Comparison of ENCODE assay signal across 1 cellular context in genomic region chr11:24588075-24588474, GRCh38.
TF ChIP-seq lines count a peak whose summit lies in the region.

No MANE protein-coding gene starts in this region.

TF ChIP-seq in IMR-90, 13 proteins besides CTCF, POLR2A, EP300 and RAD21 (continued from another document):
- TF ChIP-seq MAZ (IDR thresholded peaks at IDR 0.05; ENCODE audit: borderline replicate concordance, low read depth, low read length) (no peak), ELK1 (IDR thresholded peaks at IDR 0.05; ENCODE audit: borderline replicate concordance, low read depth, low read length) (no peak), MXI1 (IDR thresholded peaks at IDR 0.05; ENCODE audit: borderline replicate concordance, low read depth, low read length) (no peak), CEBPB (IDR thresholded peaks at IDR 0.05; ENCODE audit: low read depth, low read length) (no peak), SMC3 (IDR thresholded peaks at IDR 0.05; ENCODE audit: low read depth, low read length) (no peak)
TF ChIP-seq in IMR-90: peak in this region for 2.
